Comparison of ENCODE assay signal across 1 cellular context in the genomic region with DNA sequence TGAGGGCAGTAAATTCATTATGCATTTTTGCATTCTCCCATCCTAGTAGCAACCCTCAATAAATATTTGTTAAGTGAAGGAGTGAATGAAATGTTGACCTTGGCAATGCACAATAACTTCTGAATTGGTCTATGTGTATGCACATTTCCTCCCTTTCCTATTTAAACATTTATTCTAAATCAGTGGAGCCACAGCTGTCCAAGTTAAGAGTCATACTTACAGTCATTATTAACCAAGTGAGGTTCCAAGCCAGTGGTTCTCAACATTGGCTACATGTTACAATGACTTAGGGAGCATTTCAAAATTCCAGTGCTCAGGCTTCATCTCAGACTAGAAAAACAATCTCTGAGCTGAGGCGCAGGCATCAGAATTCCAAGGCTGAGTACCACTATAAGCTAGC.
TF ChIP-seq lines count a peak whose summit lies in the region.

No MANE protein-coding gene starts in this region.

TF ChIP-seq in IMR-90, 13 proteins besides CTCF, POLR2A, EP300 and RAD21 (continued from another document):
- TF ChIP-seq, protein P1, sequence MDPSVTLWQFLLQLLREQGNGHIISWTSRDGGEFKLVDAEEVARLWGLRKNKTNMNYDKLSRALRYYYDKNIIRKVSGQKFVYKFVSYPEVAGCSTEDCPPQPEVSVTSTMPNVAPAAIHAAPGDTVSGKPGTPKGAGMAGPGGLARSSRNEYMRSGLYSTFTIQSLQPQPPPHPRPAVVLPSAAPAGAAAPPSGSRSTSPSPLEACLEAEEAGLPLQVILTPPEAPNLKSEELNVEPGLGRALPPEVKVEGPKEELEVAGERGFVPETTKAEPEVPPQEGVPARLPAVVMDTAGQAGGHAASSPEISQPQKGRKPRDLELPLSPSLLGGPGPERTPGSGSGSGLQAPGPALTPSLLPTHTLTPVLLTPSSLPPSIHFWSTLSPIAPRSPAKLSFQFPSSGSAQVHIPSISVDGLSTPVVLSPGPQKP (IDR thresholded peaks at IDR 0.05; ENCODE audit: borderline replicate concordance, low read depth, low read length): no peak
